ENCODE assay signal across 8 cellular contexts in genomic region chr15:84982301-84982920, GRCh38. TPM values are rescaled to one million over a fixed set of nuclear protein-coding genes. Genes with fewer than 3 reads are reported as not detected.
DNase-seq lines count a peak whose midpoint lies in the region; ATAC-seq and TF ChIP-seq lines count a peak whose summit lies in the region.

No MANE protein-coding gene starts in this region.

- H4K91ac ChIP-seq in trophoblast cell (ENCODE audit: low read depth, low read length) = peak overlapping the region; percentile 82

- H3K27me3 ChIP-seq in trophoblast cell (ENCODE audit: insufficient read depth, low read length) = peaks cover 8% of the 10 kb centered on the region

- H3K9ac ChIP-seq in trophoblast cell (ENCODE audit: low read length) = peak overlapping the region; percentile 5

- H3K79me2 ChIP-seq in trophoblast cell (ENCODE audit: control insufficient read depth, insufficient read depth, low read length, poor library complexity) = peaks cover 8% of the 10 kb centered on the region

- H4K8ac ChIP-seq in trophoblast cell (ENCODE audit: low read depth, low read length) = peak overlapping the region; percentile 97

- no peak for TF ChIP-seq CTCF in GM10266 (IDR thresholded peaks at IDR 0.05; ENCODE audit: control insufficient read depth, insufficient read depth, low read depth, missing control alignments)
- no peak for TF ChIP-seq CTCF in glutamatergic neuron (IDR thresholded peaks at IDR 0.05; ENCODE audit: partially characterized antibody, unreplicated experiment)

- H3K9me3 Mint-ChIP-seq in glutamatergic neuron (ENCODE audit: unreplicated experiment) = peaks cover 5% of the 10 kb centered on the region

- peak overlapping the region; percentile 99 for H2AFZ ChIP-seq in trophoblast cell (ENCODE audit: insufficient read depth, low read length, poor library complexity)

- peaks cover 12% of the 10 kb centered on the region for H3K27me3 Mint-ChIP-seq in glutamatergic neuron (ENCODE audit: unreplicated experiment)

- WGBS in trophoblast cell (ENCODE audit: extremely low coverage, insufficient coverage, insufficient read length) = no CpG with 5 or more reads among the region's 46 CpGs

- H3K4me3 Mint-ChIP-seq in glutamatergic neuron (ENCODE audit: unreplicated experiment) = peak overlapping the region; percentile 86

- H2BK120ac ChIP-seq in trophoblast cell (ENCODE audit: insufficient read depth, low read length, poor library complexity) = peak overlapping the region; percentile 24

- H2BK5ac ChIP-seq in trophoblast cell (ENCODE audit: low read depth, low read length, poor library complexity) = peak overlapping the region; percentile 80

- H3K14ac ChIP-seq in trophoblast cell (ENCODE audit: low read length) = peak overlapping the region; percentile 89

- peaks cover 3 to 8% of the 10 kb centered on the region in 2 experiments for H3K4me1 ChIP-seq in trophoblast cell (ENCODE audit: control insufficient read depth in 1 of 2, insufficient read depth in 2 of 2, low read length in 2 of 2)

- no peak overlapping the region for H3K27ac Mint-ChIP-seq in glutamatergic neuron (ENCODE audit: unreplicated experiment)

- H3K4me1 Mint-ChIP-seq in glutamatergic neuron (ENCODE audit: low read depth, unreplicated experiment) = no peaks in the 10 kb centered on the region

- H3K36me3 ChIP-seq in trophoblast cell (ENCODE audit: control insufficient read depth in 1 of 2, insufficient read depth in 2 of 2, low read length in 2 of 2) = no peaks in the 10 kb centered on the region

- no peaks in the 10 kb centered on the region for H3K36me3 Mint-ChIP-seq in glutamatergic neuron (ENCODE audit: unreplicated experiment)

- no peak overlapping the region for H2AK5ac ChIP-seq in trophoblast cell (ENCODE audit: low read length)

- H3K27ac ChIP-seq in trophoblast cell (ENCODE audit: low read depth, low read length) = no peak overlapping the region

- H2BK12ac ChIP-seq in trophoblast cell (ENCODE audit: low read length) = no peak overlapping the region

- ATAC-seq in HG03280 (IDR thresholded peaks at IDR 0.05; ENCODE audit: unreplicated experiment) (no peak), HG02852 (IDR thresholded peaks at IDR 0.05; ENCODE audit: unreplicated experiment) (no peak)

- peak overlapping the region; percentile 42 for H3K4ac ChIP-seq in trophoblast cell (ENCODE audit: low read depth, low read length)

- peak overlapping the region; percentile 78 for H3K4me2 ChIP-seq in trophoblast cell (ENCODE audit: low read length)

- DNase-seq in GM10266 (ENCODE audit: extremely low spot score) (peak; percentile 45), NCI-H69 (lab: John Stamatoyannopoulos, UW) (peak; percentile 37), glutamatergic neuron (peak; percentile 24), trophoblast cell (peak; percentile 12 to 46), ureter (ENCODE audit: low spot score) (peak; percentile 53)
- DNase-seq in activated effector memory CD4-positive, alpha-beta T cell treated with Interleukin-2 at 50 U/mL for 16 hours = peak; percentile 35

- H3K9me3 ChIP-seq in trophoblast cell (ENCODE audit: insufficient read depth, low read depth, low read length) = no peaks in the 10 kb centered on the region

- H3K79me1 ChIP-seq in trophoblast cell (ENCODE audit: low read length) = peaks cover 16% of the 10 kb centered on the region

- H3K23ac ChIP-seq in trophoblast cell (ENCODE audit: low read length) = no peak overlapping the region

- no peak overlapping the region for H4K12ac ChIP-seq in trophoblast cell (ENCODE audit: low read depth, low read length)

- peak overlapping the region; percentile 74 for H3K4me3 ChIP-seq in trophoblast cell (ENCODE audit: low read depth, low read length)

- H3K18ac ChIP-seq in trophoblast cell (ENCODE audit: low read length) = peak overlapping the region; percentile 96

RNA-seq across cellular contexts. Expression of gene PDE8A, which starts 0.8 kb away (rescaled TPM):
- total RNA-seq in glutamatergic neuron (ENCODE audit: unreplicated experiment) (5.7 TPM), ureter (67.4 TPM)
- 16.1 and 17.6 TPM in 2 replicates for polyA plus RNA-seq in trophoblast cell (2013)

Comparison
In these comparisons a context has a peak if more than half of its experiments do, and no peak if none do; other contexts are left out.
1. RNA of gene PDE8A, which starts 0.8 kb away (total RNA-seq): 67.4 TPM in ureter (single experiment); 5.7 TPM in glutamatergic neuron (single experiment); every median in the first group is over 10 times any median in the second.
2. Peak in every context shown above with its lines, with median percentiles within 50 percentile points of each other: DNase-seq.